Comparison of ENCODE assay signal across 12 cellular contexts in the genomic region with DNA sequence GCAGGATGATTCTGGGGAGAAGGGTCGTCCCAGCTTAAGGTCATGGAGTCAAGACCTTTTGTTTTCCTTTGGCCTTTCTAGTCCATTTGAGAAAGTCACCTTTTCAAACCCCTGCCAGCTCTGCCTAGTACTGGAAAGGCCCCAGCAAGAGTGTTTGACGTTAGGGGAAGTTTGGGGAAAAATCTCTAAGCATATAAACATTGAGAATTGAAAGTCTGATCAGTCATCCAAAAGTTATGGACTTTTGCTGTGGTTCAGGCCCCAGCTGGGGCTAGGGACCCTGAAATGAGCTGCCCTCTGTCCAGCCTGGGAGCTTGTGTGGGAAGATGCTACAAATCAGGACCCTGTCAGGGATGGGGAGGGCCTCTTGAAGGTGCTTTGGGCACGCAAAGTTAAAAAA. TPM values are rescaled to one million over a fixed set of nuclear protein-coding genes. Genes with fewer than 3 reads are reported as not detected.
A peak's percentile ranks its signal among the peaks of the same experiment; 100 is the strongest.
DNase-seq lines count a peak whose midpoint lies in the region; ATAC-seq, FAIRE-seq and TF ChIP-seq lines count a peak whose summit lies in the region.
"Had no signal": no experiment of that assay in that cellular context is flagged by ENCODE, and none has a peak within 500 bp of the region (broad histone marks: within the 10 kb centered on the region; RNA-seq: fewer than 3 reads in every experiment).

No MANE protein-coding gene starts in this region.

- no peaks in the 10 kb centered on the region for H3K9me3 Mint-ChIP-seq in IgD-negative memory B cell

- no peak overlapping the region for H4K91ac ChIP-seq in trophoblast cell (ENCODE audit: low read depth, low read length)

- no peak overlapping the region for H2BK5ac ChIP-seq in trophoblast cell (ENCODE audit: low read depth, low read length, poor library complexity)

- H3F3A ChIP-seq in DOHH2 (ENCODE audit: control insufficient read depth, insufficient read depth) (peaks cover 30% of the 10 kb centered on the region), MM.1S (ENCODE audit: insufficient read depth, low read length) (no peaks in the 10 kb centered on the region)

- peaks cover 2% of the 10 kb centered on the region for H3K36me3 Mint-ChIP-seq in IgD-negative memory B cell

- no peak for TF ChIP-seq POLR2A in K562 (conservative IDR thresholded peaks at IDR 0.05)

- BruUV-seq in K562 (replicated peaks; lab: Mats Ljungman, UMichigan), result no TSS peak

- no peak overlapping the region for H3K23ac ChIP-seq in trophoblast cell (ENCODE audit: low read length)

- H3K18ac ChIP-seq in trophoblast cell (ENCODE audit: low read length), result no peak overlapping the region

- in situ Hi-C loops in K562 (cut with MboI), result no loop called here

- H3K9me1 ChIP-seq in K562 (ENCODE audit: control insufficient read depth, insufficient read depth, low read length), result no peaks in the 10 kb centered on the region

- H3K27ac ChIP-seq in DOHH2 (ENCODE audit: low read depth, low read length), result no peak overlapping the region
- H3K27ac ChIP-seq in K562 (ENCODE audit: extremely low read depth, low read depth, low read length), result peak overlapping the region; percentile 1; the same call in 1 of the 3 replicates
- no peak overlapping the region for H3K27ac ChIP-seq in trophoblast cell (ENCODE audit: low read depth, low read length)
- H3K27ac ChIP-seq in MM.1S (ENCODE audit: low read length), result no peak overlapping the region
- H3K27ac ChIP-seq: cardiac muscle cell had no signal

- H3K9me2 ChIP-seq in DOHH2 (replicated peaks; ENCODE audit: control insufficient read depth, low read length), result no peaks in the 10 kb centered on the region
- no peaks in the 10 kb centered on the region for H3K9me2 ChIP-seq in MM.1S (replicated peaks; ENCODE audit: insufficient read depth, low read length)

- no peak for FAIRE-seq in K562 (lab: Jason Lieb, UNC)

- H3K4me1 ChIP-seq in DOHH2 (ENCODE audit: control insufficient read depth, low read length) (peaks cover 60% of the 10 kb centered on the region), K562 (replicated peaks in 1 of 2; ENCODE audit: control insufficient read depth in 2 of 2, insufficient read depth in 2 of 2, low read length in 2 of 2) (peaks cover 18 to 31% of the 10 kb centered on the region in 2 experiments; a peak in 4 of 5 replicates), trophoblast cell (ENCODE audit: control insufficient read depth in 1 of 2, insufficient read depth in 2 of 2, low read length in 2 of 2) (peaks cover 0 to 13% of the 10 kb centered on the region in 2 experiments), MM.1S (ENCODE audit: low read length) (peaks cover 8% of the 10 kb centered on the region)

- POLR2A ChIA-PET in K562 (lab: Yijun Ruan, JAX), result interaction anchor here (0.9 to 5.9 kb wide), 2 partner anchors 8 to 20 kb away, joined by 3 to 34 read pairs; no protein-coding TSS in a partner anchor

- H4K20me1 ChIP-seq in DOHH2 (ENCODE audit: control insufficient read depth, insufficient read depth, low read depth, low read length), result peaks cover 12% of the 10 kb centered on the region
- H4K20me1 ChIP-seq in K562 (replicated peaks; ENCODE audit: control insufficient read depth, insufficient read depth, low read length), result peaks cover 30% of the 10 kb centered on the region; the same call in 1 of the 2 replicates
- no peaks in the 10 kb centered on the region for H4K20me1 ChIP-seq in MM.1S (ENCODE audit: insufficient read depth, low read length)

- peak overlapping the region; percentile 38 to 87 (median 74) for H3K4me3 Mint-ChIP-seq in IgD-negative memory B cell

- no peak overlapping the region; a peak in 1 of 4 replicates for H3K9ac ChIP-seq in K562 (ENCODE audit: insufficient read depth in 1 of 2, low read depth in 2 of 2, low read length in 2 of 2)
- H3K9ac ChIP-seq in trophoblast cell (ENCODE audit: low read length), result no peak overlapping the region
- no peak overlapping the region for H3K9ac ChIP-seq in MM.1S (ENCODE audit: low read length)

- 48% methylated on average over 3 of the region's 3 CpGs for WGBS in K562 (ENCODE audit: insufficient coverage, low coverage, missing lambda C conversion rate)
- no CpG with 5 or more reads among the region's 3 CpGs for WGBS in trophoblast cell (ENCODE audit: extremely low coverage, insufficient coverage, insufficient read length)

- no peak overlapping the region for H4K12ac ChIP-seq in trophoblast cell (ENCODE audit: low read depth, low read length)

- TF ChIP-seq CTCF in DOHH2 (IDR thresholded peaks at IDR 0.05; ENCODE audit: low read depth, low read length, poor library complexity, severe bottlenecking), result no peak
- no peak for TF ChIP-seq CTCF in K562 (IDR thresholded peaks at IDR 0.05 in 2 of 3, conservative IDR thresholded peaks at IDR 0.05 in 1 of 3; ENCODE audit: insufficient read depth in 2 of 3, low read depth in 1 of 3, low read length in 3 of 3)
- TF ChIP-seq CTCF in MM.1S (IDR thresholded peaks at IDR 0.05; ENCODE audit: low read length), result no peak

- no peak overlapping the region for H2AK5ac ChIP-seq in trophoblast cell (ENCODE audit: low read length)

- H3K27me3 ChIP-seq in DOHH2 (ENCODE audit: control insufficient read depth, low read length) (no peaks in the 10 kb centered on the region), K562 (ENCODE audit: control insufficient read depth in 2 of 2, insufficient read depth in 2 of 2, low read length in 2 of 2) (no peaks in the 10 kb centered on the region), trophoblast cell (ENCODE audit: insufficient read depth, low read length) (no peaks in the 10 kb centered on the region), MM.1S (replicated peaks; ENCODE audit: insufficient read depth, low read length) (no peaks in the 10 kb centered on the region)
- H3K27me3 ChIP-seq: cardiac muscle cell had no signal

- no peak for TF ChIP-seq EP300 in K562 (IDR thresholded peaks at IDR 0.05; ENCODE audit: low read length)

- no peak for DNase-seq in K562 (ENCODE audit: extremely low read depth in 1 of 4, low spot score in 3 of 4)
- DNase-seq in trophoblast cell, result no peak
- no peak for DNase-seq in MM.1S
- DNase-seq in NCI-H345 treated with DMSO at 0.1 percent for 48 hours (lab: John Stamatoyannopoulos, UW; ENCODE audit: unreplicated experiment), result no peak
- DNase-seq in posterior vena cava (ENCODE audit: low spot score), result no peak
- DNase-seq in T1000 (lab: John Stamatoyannopoulos, UW), result no peak
- DNase-seq: Kasumi-1, OCI-M1 had no signal

- CTCF ChIA-PET in K562 (lab: Yijun Ruan, JAX; ENCODE audit: low intra/inter-chr PET ratio), result no interaction called here

- H2BK120ac ChIP-seq in trophoblast cell (ENCODE audit: insufficient read depth, low read length, poor library complexity), result no peak overlapping the region

- ATAC-seq in K562, result no peak
- ATAC-seq: right cardiac atrium had no signal

- H3K9me3 ChIP-seq in DOHH2 (ENCODE audit: control insufficient read depth, insufficient read depth, low read length) (no peaks in the 10 kb centered on the region), K562 (replicated peaks; ENCODE audit: control insufficient read depth, insufficient read depth, low read depth, low read length) (no peaks in the 10 kb centered on the region), trophoblast cell (ENCODE audit: insufficient read depth, low read depth, low read length) (no peaks in the 10 kb centered on the region), MM.1S (replicated peaks; ENCODE audit: insufficient read depth, low read length) (no peaks in the 10 kb centered on the region)

- no peak overlapping the region for H3K4ac ChIP-seq in trophoblast cell (ENCODE audit: low read depth, low read length)

- H3K79me2 ChIP-seq in DOHH2 (ENCODE audit: control insufficient read depth, low read length) (peaks cover 85% of the 10 kb centered on the region), K562 (ENCODE audit: control insufficient read depth, insufficient read depth, low read length) (peaks cover 99% of the 10 kb centered on the region), trophoblast cell (ENCODE audit: control insufficient read depth, insufficient read depth, low read length, poor library complexity) (no peaks in the 10 kb centered on the region), MM.1S (ENCODE audit: low read length) (no peaks in the 10 kb centered on the region)

- H3K4me1 Mint-ChIP-seq in IgD-negative memory B cell, result peaks cover 50 to 69% (median 56%) of the 10 kb centered on the region in 3 donors

- H3K4me2 ChIP-seq in DOHH2 (ENCODE audit: low read length) (peak overlapping the region; percentile 68; the same call in 1 of the 2 replicates), K562 (ENCODE audit: insufficient read depth, low read length) (no peak overlapping the region), trophoblast cell (ENCODE audit: low read length) (no peak overlapping the region), MM.1S (ENCODE audit: low read depth, low read length) (no peak overlapping the region)

- peaks cover 50% of the 10 kb centered on the region for H3K36me3 ChIP-seq in DOHH2 (ENCODE audit: control insufficient read depth, low read length)
- peaks cover 95% of the 10 kb centered on the region for H3K36me3 ChIP-seq in K562 (ENCODE audit: control insufficient read depth, insufficient read depth, low read length)
- H3K36me3 ChIP-seq in trophoblast cell (ENCODE audit: control insufficient read depth in 1 of 2, insufficient read depth in 2 of 2, low read length in 2 of 2), result peaks cover 19 to 24% of the 10 kb centered on the region in 2 experiments
- no peaks in the 10 kb centered on the region for H3K36me3 ChIP-seq in MM.1S (replicated peaks; ENCODE audit: insufficient read depth, low read length)
- H3K36me3 ChIP-seq: cardiac muscle cell had no signal

- no peak overlapping the region for H3K14ac ChIP-seq in trophoblast cell (ENCODE audit: low read length)

- peak overlapping the region; percentile 24 for H2BK12ac ChIP-seq in trophoblast cell (ENCODE audit: low read length)

- no peak overlapping the region for H4K8ac ChIP-seq in trophoblast cell (ENCODE audit: low read depth, low read length)

- H3K79me1 ChIP-seq in trophoblast cell (ENCODE audit: low read length), result peaks cover 2% of the 10 kb centered on the region

- H3K27ac Mint-ChIP-seq in IgD-negative memory B cell, result peak overlapping the region; percentile 87 to 98 (median 95)

- no peaks in the 10 kb centered on the region for H3K27me3 Mint-ChIP-seq in IgD-negative memory B cell

- intact Hi-C loops in K562 (cut with micrococcal nuclease) (no loop called here), posterior vena cava (cut with DNase I) (no loop called here)

- H3K4me3 ChIP-seq in DOHH2 (ENCODE audit: low read length) (no peak overlapping the region), K562 (no peak overlapping the region), trophoblast cell (ENCODE audit: low read depth, low read length) (no peak overlapping the region), MM.1S (ENCODE audit: low read length) (no peak overlapping the region)
- H3K4me3 ChIP-seq: cardiac muscle cell had no signal

- no peak overlapping the region for H2AFZ ChIP-seq in K562 (ENCODE audit: low read depth, low read length)
- H2AFZ ChIP-seq in trophoblast cell (ENCODE audit: insufficient read depth, low read length, poor library complexity), result no peak overlapping the region
- H2AFZ ChIP-seq in MM.1S (ENCODE audit: low read length), result no peak overlapping the region

- no peak for TF ChIP-seq RAD21 in K562 (CRISPR knock-in tag; conservative IDR thresholded peaks at IDR 0.05 in 1 of 2, IDR thresholded peaks at IDR 0.05 in 1 of 2)

RNA-seq across cellular contexts. Expression of a gene that starts 21.6 kb away (rescaled TPM):
- polyA plus RNA-seq in IgD-negative memory B cell, result 7.6 TPM
- total RNA-seq in K562 (2011; cell fraction: chromatin; rRNA removed; ENCODE audit: low replicate concordance), result 361 and 756 TPM in 2 replicates
- 315 and 326 TPM in 2 replicates for total RNA-seq in K562 (2011; cell fraction: nucleolus; rRNA removed)
- total RNA-seq in K562 (2011; cell fraction: nucleoplasm; rRNA removed), result 358 and 388 TPM in 2 replicates
- 106 and 223 TPM in 2 replicates for total RNA-seq in K562 (2014; rRNA removed)
- 79.6 and 90.2 TPM in 2 replicates for total RNA-seq in K562 (2014; rRNA removed; fragmentation: Illumina TruSeq; extraction: Trizol)
- total RNA-seq in K562 (2015; rRNA removed; fragmentation: Illumina TruSeq; extraction: Trizol), result 91.9 and 93.2 TPM in 2 replicates
- total RNA-seq in K562 (2021), result 194 and 203 TPM in 2 replicates
- polyA plus RNA-seq in K562 (2011; rRNA removed), result 71.4 and 100 TPM in 2 replicates
- polyA plus RNA-seq in K562 (2011; cell fraction: cytosol; rRNA removed), result 56.5 and 73.9 TPM in 2 replicates
- polyA plus RNA-seq in K562 (2011; cell fraction: nucleus; rRNA removed), result 434 and 457 TPM in 2 replicates
- polyA plus RNA-seq in K562 (2012), result 52.3 and 64.9 TPM in 2 replicates
- polyA plus RNA-seq in K562 (2014; fragmentation: Illumina TruSeq; extraction: Trizol), result 121 and 139 TPM in 2 replicates
- 10 to 100 TPM; 12.3 to 14.8 TPM for polyA plus RNA-seq in K562 (2014; fragmentation: Nextera tagmentation; extraction: Ambion mirVana)
- polyA plus RNA-seq in K562 (2014; rRNA removed), result 111 and 129 TPM in 2 replicates
- 75.5 and 106 TPM in 2 replicates for polyA minus RNA-seq in K562 (2011; rRNA and poly(A)+ RNA removed)
- polyA minus RNA-seq in K562 (2011; cell fraction: cytosol; rRNA and poly(A)+ RNA removed), result 40.8 and 83.0 TPM in 2 replicates
- 138 and 192 TPM in 2 replicates for polyA minus RNA-seq in K562 (2011; cell fraction: nucleus; rRNA and poly(A)+ RNA removed)
- 64.5 and 69.3 TPM in 2 replicates for polyA plus RNA-seq in trophoblast cell (2013)
- 10 to 100 TPM; 13.3 to 23.6 TPM for total RNA-seq in posterior vena cava
